Comparison of ENCODE assay signal across 8 cellular contexts in genomic region chr20:62064788-62065668, GRCh38. TPM values are rescaled to one million over a fixed set of nuclear protein-coding genes. Genes with fewer than 3 reads are reported as not detected.
DNase-seq lines count a peak whose midpoint lies in the region; ATAC-seq and TF ChIP-seq lines count a peak whose summit lies in the region.

No MANE protein-coding gene starts in this region.

- no peaks in the 10 kb centered on the region for H3K36me3 ChIP-seq in CD4-positive, CD25-positive, alpha-beta regulatory T cell (ENCODE audit: control insufficient read depth, insufficient read depth, low read length)
- peaks cover 0 to 10% (median 0%) of the 10 kb centered on the region in 6 donors for H3K36me3 ChIP-seq in spleen

- H3K27me3 ChIP-seq in CD4-positive, CD25-positive, alpha-beta regulatory T cell (ENCODE audit: control insufficient read depth, insufficient read depth, low read length): no peaks in the 10 kb centered on the region
- H3K27me3 ChIP-seq in spleen (replicated peaks in 1 of 7): no peaks in the 10 kb centered on the region

- intact Hi-C loops in left ventricle myocardium superior (cut with micrococcal nuclease): loop anchor here (10.0 kb wide), 1 partner anchor 60 kb away; the partner anchor contains the start of gene LSM14B
- intact Hi-C loops in spleen (cut with DNase I; ENCODE audit: low total_unique reads): loop anchor here (5.0 kb wide), 1 partner anchor 57 kb away; the partner anchor contains the start of gene LSM14B

- 1 to 10% (median 1%) methylated on average over 2 to 153 of the region's 162 CpGs for WGBS in spleen, 5 donors

- H3K27ac Mint-ChIP-seq in CD4-positive, CD25-positive, alpha-beta regulatory T cell: no peak overlapping the region

- H3K9me3 Mint-ChIP-seq in CD4-positive, CD25-positive, alpha-beta regulatory T cell: no peaks in the 10 kb centered on the region

- peak; percentile 2 to 17 for ATAC-seq in CD4-positive, CD25-positive, alpha-beta regulatory T cell (ENCODE audit: low read depth in 2 of 2)
- ATAC-seq in GM19035 (IDR thresholded peaks at IDR 0.05; ENCODE audit: unreplicated experiment) (peak; percentile 37), HG03103 (IDR thresholded peaks at IDR 0.05; ENCODE audit: low read depth, unreplicated experiment) (peak; percentile 22), left ventricle myocardium superior (peak; percentile 17)

- DNase-seq in CD4-positive, CD25-positive, alpha-beta regulatory T cell: no peak
- no peak for DNase-seq in left ventricle myocardium superior
- DNase-seq in spleen: peak; percentile 88
- DNase-seq in SK-N-DZ (ENCODE audit: low spot score): no peak
- DNase-seq in COLO829 (ENCODE audit: low spot score): no peak

- peak overlapping the region in 1 of 4 donors; percentile 90 for H3K4me3 Mint-ChIP-seq in CD4-positive, CD25-positive, alpha-beta regulatory T cell

- no peak overlapping the region for H3K4me3 ChIP-seq in CD4-positive, CD25-positive, alpha-beta regulatory T cell (ENCODE audit: low read depth, low read length)
- H3K4me3 ChIP-seq in WI38 (ENCODE audit: low read depth, low read length) (peak overlapping the region; percentile 50), spleen (peak overlapping the region; percentile 43 to 90 (median 54))

- peaks cover 7% of the 10 kb centered on the region for H3K27me3 Mint-ChIP-seq in CD4-positive, CD25-positive, alpha-beta regulatory T cell

- peaks cover 15 to 68% (median 42%) of the 10 kb centered on the region in 4 donors for H3K4me1 Mint-ChIP-seq in CD4-positive, CD25-positive, alpha-beta regulatory T cell

- no peaks in the 10 kb centered on the region for H3K36me3 Mint-ChIP-seq in CD4-positive, CD25-positive, alpha-beta regulatory T cell

- TF ChIP-seq CTCF in WI38 (IDR thresholded peaks at IDR 0.05; ENCODE audit: low read depth, low read length) (no peak), spleen (IDR thresholded peaks at IDR 0.05 in 8 of 11, conservative IDR thresholded peaks at IDR 0.05 in 3 of 11) (no peak)

- TF ChIP-seq POLR2A in spleen (IDR thresholded peaks at IDR 0.05): no peak

- peaks cover 50% of the 10 kb centered on the region for H3K4me1 ChIP-seq in CD4-positive, CD25-positive, alpha-beta regulatory T cell (ENCODE audit: control insufficient read depth, insufficient read depth, low read length, poor library complexity, severe bottlenecking)
- peaks cover 32 to 66% (median 48%) of the 10 kb centered on the region in 6 donors for H3K4me1 ChIP-seq in spleen

- no peak overlapping the region for H3K27ac ChIP-seq in CD4-positive, CD25-positive, alpha-beta regulatory T cell (ENCODE audit: insufficient read depth, low read length, poor library complexity, severe bottlenecking)
- peak overlapping the region in 6 of 8 donors; percentile 58 to 95 (median 80) for H3K27ac ChIP-seq in spleen

- H3K9me3 ChIP-seq in CD4-positive, CD25-positive, alpha-beta regulatory T cell (ENCODE audit: control insufficient read depth in 2 of 2, low read length in 2 of 2): no peaks in the 10 kb centered on the region
- H3K9me3 ChIP-seq in spleen: no peaks in the 10 kb centered on the region

RNA-seq across cellular contexts. Expression of gene TAF4, which starts 0.7 kb away (rescaled TPM):
- total RNA-seq in CD4-positive, CD25-positive, alpha-beta regulatory T cell: 20.4 TPM
- polyA plus RNA-seq in CD4-positive, CD25-positive, alpha-beta regulatory T cell: 1 to 10 TPM in 1 of 4 donors, under 1 TPM in 3; 0.76 to 2.6 (median 0.87) TPM
- total RNA-seq in left ventricle myocardium superior (11.2 TPM), spleen (10 to 100 TPM; 15.5 to 28.3 (median 18.6) TPM)
- polyA plus RNA-seq in spleen: 1 to 10 TPM; 4.3 to 7.2 (median 4.4) TPM
- polyA plus RNA-seq in SK-N-DZ (2014; cell fraction: cytosol; rRNA removed): 10.3 and 18.0 TPM in 2 replicates
- 15.1 and 21.0 TPM in 2 replicates for polyA plus RNA-seq in SK-N-DZ (2014; cell fraction: nucleus; rRNA removed)

RNA-seq across cellular contexts. Expression of gene LSM14B, which starts 57.2 kb away (rescaled TPM):
- 33.7 TPM for total RNA-seq in CD4-positive, CD25-positive, alpha-beta regulatory T cell
- 1 to 10 TPM in 2 of 4 donors, under 1 TPM in 2; 0.65 to 1.9 (median 1.0) TPM for polyA plus RNA-seq in CD4-positive, CD25-positive, alpha-beta regulatory T cell
- 58.4 TPM for total RNA-seq in left ventricle myocardium superior
- 10 to 100 TPM; 17.6 to 37.6 (median 31.9) TPM for total RNA-seq in spleen
- polyA plus RNA-seq in spleen: 10 to 100 TPM; 14.0 to 20.1 (median 15.0) TPM
- polyA plus RNA-seq in SK-N-DZ (2014; cell fraction: cytosol; rRNA removed): 118 and 122 TPM in 2 replicates
- polyA plus RNA-seq in SK-N-DZ (2014; cell fraction: nucleus; rRNA removed): 111 and 131 TPM in 2 replicates
